Comparison of ENCODE assay signal across 9 cellular contexts in the genomic region with DNA sequence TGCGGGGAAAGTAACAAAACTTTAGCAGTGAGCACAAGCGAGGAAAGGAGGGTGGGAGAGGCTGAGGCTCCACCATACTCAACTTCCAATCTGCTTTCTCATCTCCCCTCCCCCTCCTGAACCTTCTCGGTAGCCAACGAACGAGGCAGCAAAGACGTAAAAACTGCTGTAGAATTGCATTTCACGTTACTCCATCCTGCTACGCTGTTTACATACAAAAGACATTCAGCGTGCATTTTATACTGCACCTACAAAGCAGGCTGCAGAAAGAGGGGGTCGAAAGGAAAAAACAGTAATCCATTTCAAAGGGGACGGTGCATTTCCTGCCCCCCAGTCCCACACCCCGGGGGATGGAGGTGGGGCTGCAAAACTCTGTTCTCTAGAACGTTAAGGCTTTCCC. TPM values are rescaled to one million over a fixed set of nuclear protein-coding genes. Genes with fewer than 3 reads are reported as not detected.
DNase-seq lines count a peak whose midpoint lies in the region; TF ChIP-seq lines count a peak whose summit lies in the region.
"Had no signal": no experiment of that assay in that cellular context is flagged by ENCODE, and none has a peak within 500 bp of the region (broad histone marks: within the 10 kb centered on the region; RNA-seq: fewer than 3 reads in every experiment).

No MANE protein-coding gene starts in this region.

- no peaks in the 10 kb centered on the region for H3K9me3 Mint-ChIP-seq in HFFc6

- TF ChIP-seq CTCF in HFFc6 (IDR thresholded peaks at IDR 0.05) (no peak), cardiac fibroblast (IDR thresholded peaks at IDR 0.05; ENCODE audit: low read depth, low read length) (no peak)

- H3K4me3 ChIP-seq in cardiac fibroblast (replicated peaks in 1 of 2; ENCODE audit: low read depth in 2 of 2, low read length in 2 of 2) (peak overlapping the region; percentile 85 to 87), skin epidermis (peak overlapping the region in 6 of 7 experiments; percentile 41 to 67 (median 52))

- peak overlapping the region; percentile 94 for H3K4me3 Mint-ChIP-seq in HFFc6

- H3K4me1 Mint-ChIP-seq in HFFc6 (ENCODE audit: low read depth): peaks cover 34% of the 10 kb centered on the region

- H3K27ac ChIP-seq in skin epidermis: peak overlapping the region in 4 of 21 experiments; percentile 26 to 76 (median 70)

- H3K27ac Mint-ChIP-seq in HFFc6: no peak overlapping the region

- no peaks in the 10 kb centered on the region for H3K36me3 Mint-ChIP-seq in HFFc6 (ENCODE audit: low read depth)

- peaks cover 15% of the 10 kb centered on the region for H3K27me3 Mint-ChIP-seq in HFFc6 (ENCODE audit: insufficient read depth)

- DNase-seq in HFFc6 (no peak), cardiac fibroblast (ENCODE audit: low read depth in 2 of 2) (peak; percentile 69 to 76), iris pigment epithelial cell (ENCODE audit: low read depth) (peak; percentile 75), SIG-M5 treated with dmso at 0.1 percent for 504 hours (lab: John Stamatoyannopoulos, UW; ENCODE audit: unreplicated experiment) (no peak), NCI-H1105 (lab: John Stamatoyannopoulos, UW) (no peak), germinal center (ENCODE audit: low spot score) (no peak)
- no peak for DNase-seq in stimulated activated CD4-positive, alpha-beta T cell treated with anti-CD3 and anti-CD28 coated beads, Interleukin-2, amount 100 ng/mL, for 48 hours
- DNase-seq: activated naive CD4-positive, alpha-beta T cell treated with Interleukin-2 at 50 U/mL for 16 hours had no signal

RNA-seq across cellular contexts. Expression of a gene that starts 1.1 kb away (rescaled TPM):
- 10 to 100 TPM; 42.1 to 63.5 (median 51.9) TPM for total RNA-seq in HFFc6 (2021; fragmentation: NEBNext Ultra II Directional; extraction: Animal tissue kit (Norgen Biotek cat#: 25700))

Comparison
In these comparisons a context has a peak if more than half of its experiments do, and no peak if none do; other contexts are left out.
1. DNase-seq: peak in cardiac fibroblast (2 of 2) and iris pigment epithelial cell (single experiment); none in HFFc6 (single experiment), SIG-M5 treated with dmso at 0.1 percent for 504 hours (single experiment), NCI-H1105 (single experiment), germinal center (single experiment) and stimulated activated CD4-positive, alpha-beta T cell treated with anti-CD3 and anti-CD28 coated beads, Interleukin-2, amount 100 ng/mL, for 48 hours (0 of 2).